Comparison of ENCODE assay signal across 19 cellular contexts in the genomic region with DNA sequence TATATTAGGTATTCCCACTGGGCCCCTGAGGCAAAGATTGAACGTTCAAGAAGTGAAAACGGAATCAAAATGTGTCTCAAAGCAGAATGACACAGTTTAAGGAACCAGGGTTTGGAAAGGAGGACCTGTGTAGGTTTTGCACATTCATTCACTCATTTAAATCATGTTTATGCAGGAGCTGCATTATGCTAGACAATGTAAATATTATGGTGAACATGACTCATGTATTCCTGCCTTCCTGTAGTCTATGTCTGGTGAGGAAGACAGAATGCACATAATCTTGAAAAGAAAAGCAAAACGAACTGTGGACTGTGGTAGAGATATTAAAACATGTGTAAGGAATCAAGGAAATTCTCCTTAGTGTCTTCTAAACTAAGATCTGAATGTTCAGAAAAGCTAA.
A peak's percentile ranks its signal among the peaks of the same experiment; 100 is the strongest.
DNase-seq lines count a peak whose midpoint lies in the region; ATAC-seq, FAIRE-seq and TF ChIP-seq lines count a peak whose summit lies in the region.
"Had no signal": no experiment of that assay in that cellular context is flagged by ENCODE, and none has a peak within 500 bp of the region (broad histone marks: within the 10 kb centered on the region; RNA-seq: fewer than 3 reads in every experiment).

No MANE protein-coding gene starts in this region.

- H2AFZ ChIP-seq in PC-3 (ENCODE audit: low read length) (no peak overlapping the region), mammary epithelial cell (ENCODE audit: low read depth, low read length) (peak overlapping the region; percentile 81), keratinocyte (ENCODE audit: control insufficient read depth, low read length) (peak overlapping the region; percentile 32)

- H4K20me1 ChIP-seq in PC-3 (ENCODE audit: low read length) = no peaks in the 10 kb centered on the region
- H4K20me1 ChIP-seq in mammary epithelial cell (ENCODE audit: insufficient read depth, low read length) = no peaks in the 10 kb centered on the region
- no peaks in the 10 kb centered on the region for H4K20me1 ChIP-seq in keratinocyte (ENCODE audit: control insufficient read depth, extremely low read depth, insufficient read depth, low read length)

- CTCF ChIA-PET in PC-3 (lab: Charles Lee) (no interaction called here), mammary epithelial cell (lab: Charles Lee; ENCODE audit: low non-redundant PET) (no interaction called here)

- H3K9me3 ChIP-seq in PC-3 (ENCODE audit: low read length) (no peaks in the 10 kb centered on the region), mammary epithelial cell (replicated peaks; ENCODE audit: insufficient read depth, low read length) (no peaks in the 10 kb centered on the region), keratinocyte (ENCODE audit: control insufficient read depth, low read depth, low read length) (no peaks in the 10 kb centered on the region)

- POLR2A ChIA-PET in PC-3 (lab: Charles Lee; ENCODE audit: unreplicated experiment) = no interaction called here

- dilution Hi-C loops in mammary epithelial cell (cut with HindIII; ENCODE audit: low sequenced_read_pairs) (no loop called here), keratinocyte (cut with MboI; ENCODE audit: extremely low pct_ligation_motif_present, low sequenced_read_pairs) (no loop called here)

- BruUV-seq in PC-3 (replicated peaks; lab: Mats Ljungman, UMichigan) = no TSS peak
- no TSS peak for BruUV-seq in mammary epithelial cell (replicated peaks; lab: Mats Ljungman, UMichigan)

- no peaks in the 10 kb centered on the region for H3K9me1 ChIP-seq in keratinocyte (ENCODE audit: control insufficient read depth, extremely low read depth, insufficient read depth, low read length)

- H3K4me3 ChIP-seq in PC-3 (ENCODE audit: low read length) = peak overlapping the region; percentile 30; the same call in 1 of the 2 replicates
- peak overlapping the region in 1 of 3 experiments; percentile 21 for H3K4me3 ChIP-seq in mammary epithelial cell (replicated peaks in 1 of 3; ENCODE audit: insufficient read depth in 1 of 3, low read depth in 2 of 3, low read length in 3 of 3)
- peak overlapping the region in 1 of 3 experiments; percentile 6 for H3K4me3 ChIP-seq in keratinocyte (ENCODE audit: control insufficient read depth in 2 of 3, extremely low read depth in 1 of 3, insufficient read depth in 2 of 3, low read depth in 1 of 3, low read length in 3 of 3)

- 2% methylated on average over 3 of the region's 3 CpGs for WGBS in mammary epithelial cell (ENCODE audit: low coverage, missing lambda C conversion rate)

- no peak overlapping the region for H3K9ac ChIP-seq in PC-3 (ENCODE audit: low read length)
- no peak overlapping the region for H3K9ac ChIP-seq in mammary epithelial cell (ENCODE audit: insufficient read depth, low read length)
- H3K9ac ChIP-seq in keratinocyte (ENCODE audit: control insufficient read depth, extremely low read depth, insufficient read depth, low read length) = no peak overlapping the region

- in situ Hi-C loops in mammary epithelial cell (cut with MboI; ENCODE audit: low sequenced_read_pairs in 2 of 2) = no loop called here

- H3K27me3 ChIP-seq in PC-3 (ENCODE audit: low read length) (no peaks in the 10 kb centered on the region), mammary epithelial cell (ENCODE audit: insufficient read depth, low read length) (no peaks in the 10 kb centered on the region), keratinocyte (ENCODE audit: control insufficient read depth, extremely low read depth, insufficient read depth, low read length) (no peaks in the 10 kb centered on the region)

- H3K79me2 ChIP-seq in PC-3 (ENCODE audit: low read length) = no peaks in the 10 kb centered on the region
- no peaks in the 10 kb centered on the region for H3K79me2 ChIP-seq in mammary epithelial cell (ENCODE audit: insufficient read depth, low read length)
- no peaks in the 10 kb centered on the region for H3K79me2 ChIP-seq in keratinocyte (ENCODE audit: control insufficient read depth, insufficient read depth, low read length)

- TF ChIP-seq CTCF in PC-3 (conservative IDR thresholded peaks at IDR 0.05; ENCODE audit: low read depth, low read length) (no peak), mammary epithelial cell (conservative IDR thresholded peaks at IDR 0.05 in 1 of 2, IDR thresholded peaks at IDR 0.05 in 1 of 2; ENCODE audit: extremely low read depth in 1 of 2, insufficient read depth in 1 of 2, low read depth in 1 of 2, low read length in 2 of 2) (no peak), keratinocyte (optimal IDR thresholded peaks at IDR 0.05 in 1 of 3, IDR thresholded peaks at IDR 0.05 in 1 of 3, conservative IDR thresholded peaks at IDR 0.05 in 1 of 3; ENCODE audit: extremely low read depth in 1 of 3, insufficient read depth in 2 of 3, low read length in 3 of 3) (no peak)

- H3F3A ChIP-seq in PC-3 (ENCODE audit: low read length, unreplicated experiment) = no peaks in the 10 kb centered on the region

- ATAC-seq in PC-3 = peak; percentile 69
- no peak for ATAC-seq in Right ventricle myocardium inferior
- no peak for ATAC-seq in HG03439 (IDR thresholded peaks at IDR 0.05; ENCODE audit: unreplicated experiment)
- ATAC-seq: HepG2, SK-N-SH treated with all-trans-retinoic acid at 6 μM for 48 hours had no signal

- DNase-seq in DMS53 treated with DMSO at 0.1 percent for 48 hours (lab: John Stamatoyannopoulos, UW; ENCODE audit: unreplicated experiment) = peak; percentile 45
- DNase-seq in PC-3 = peak; percentile 67
- DNase-seq in mammary epithelial cell = peak; percentile 38
- DNase-seq in keratinocyte (ENCODE audit: low read depth, low spot score) = no peak
- DNase-seq in Right ventricle myocardium inferior (ENCODE audit: missing footprints) = no peak
- no peak for DNase-seq in frontal cortex (ENCODE audit: low spot score in 2 of 2)
- DNase-seq in NCI-H2107 treated with DMSO at 0.1 percent for 48 hours (lab: John Stamatoyannopoulos, UW; ENCODE audit: unreplicated experiment) = no peak
- DNase-seq: AML-193; MM.1S; NCI-H1105; NCI-H2029; NCI-H524; NK-92 treated with Interleukin-12 subunit alpha and Interleukin-12 subunit beta, amount 100 ng/mL, for 24 hours; Right ventricle myocardium superior had no signal

- no peaks in the 10 kb centered on the region for H3K9me2 ChIP-seq in PC-3 (replicated peaks; ENCODE audit: low read length)

- peak overlapping the region; percentile 67 for H3K4me2 ChIP-seq in PC-3 (ENCODE audit: low read length)
- H3K4me2 ChIP-seq in mammary epithelial cell (ENCODE audit: insufficient read depth, low read depth, low read length) = peak overlapping the region; percentile 72
- H3K4me2 ChIP-seq in keratinocyte (ENCODE audit: control insufficient read depth, extremely low read depth, insufficient read depth, low read depth, low read length) = peak overlapping the region; percentile 20

- H3K36me3 ChIP-seq in PC-3 (ENCODE audit: low read depth, low read length) (no peaks in the 10 kb centered on the region), mammary epithelial cell (ENCODE audit: insufficient read depth, low read length) (no peaks in the 10 kb centered on the region), keratinocyte (ENCODE audit: control insufficient read depth in 2 of 2, extremely low read depth in 1 of 2, insufficient read depth in 2 of 2, low read length in 2 of 2) (no peaks in the 10 kb centered on the region)

- intact Hi-C loops in PC-3 (cut with micrococcal nuclease) = loop anchor here (5.0 to 10.0 kb wide), 3 partner anchors 93 to 293 kb away; no protein-coding TSS in a partner anchor
- intact Hi-C loops in mammary epithelial cell (cut with micrococcal nuclease) = loop anchor here (5.0 kb wide), 1 partner anchor 95 kb away; no protein-coding TSS in a partner anchor
- intact Hi-C loops in Right ventricle myocardium inferior (cut with DNase I) = no loop called here

- H3K4me1 ChIP-seq in PC-3 (ENCODE audit: insufficient read depth, low read length) (peaks cover 51% of the 10 kb centered on the region), mammary epithelial cell (ENCODE audit: insufficient read depth, low read length) (peaks cover 40% of the 10 kb centered on the region), keratinocyte (ENCODE audit: control insufficient read depth, extremely low read depth, insufficient read depth, low read length) (peaks cover 20% of the 10 kb centered on the region)

- H3K27ac ChIP-seq in PC-3 (ENCODE audit: low read length) (peak overlapping the region; percentile 32), mammary epithelial cell (ENCODE audit: insufficient read depth, low read depth, low read length) (peak overlapping the region; percentile 17), keratinocyte (ENCODE audit: control insufficient read depth, insufficient read depth, low read length) (peak overlapping the region; percentile 22)

- FAIRE-seq in keratinocyte (lab: Jason Lieb, UNC) (peak; percentile 49), frontal cortex (lab: Jason Lieb, UNC) (no peak)
- FAIRE-seq: D721Med, H54, HepG2 had no signal

Comparison
In these comparisons a context has a peak if more than half of its experiments do, and no peak if none do; other contexts are left out.
1. DNase-seq: peak in DMS53 treated with DMSO at 0.1 percent for 48 hours (single experiment), PC-3 (single experiment) and mammary epithelial cell (single experiment); none in keratinocyte (single experiment), Right ventricle myocardium inferior (single experiment), frontal cortex (0 of 2) and NCI-H2107 treated with DMSO at 0.1 percent for 48 hours (single experiment).
2. H3K4me2 ChIP-seq: peak in every context shown above with its lines; median percentile 72 in mammary epithelial cell; 67 in PC-3; 20 in keratinocyte.
3. Peak in every context shown above with its lines, with median percentiles within 50 percentile points of each other: H3K27ac ChIP-seq.